In genomic region chr13:98327326-98328314, GRCh38 we compare ENCODE assay signal across 13 cellular contexts.
DNase-seq lines count a peak whose midpoint lies in the region; ATAC-seq and TF ChIP-seq lines count a peak whose summit lies in the region.
"Had no signal": no experiment of that assay in that cellular context is flagged by ENCODE, and none has a peak within 500 bp of the region (broad histone marks: within the 10 kb centered on the region; RNA-seq: fewer than 3 reads in every experiment).

No MANE protein-coding gene starts in this region.

- no peaks in the 10 kb centered on the region for H3K36me3 Mint-ChIP-seq in mesothelial cell of epicardium

- no peak overlapping the region for H3K4me3 ChIP-seq in A673 (ENCODE audit: low read depth, low read length, poor library complexity, severe bottlenecking)
- H3K4me3 ChIP-seq in HUES64 (ENCODE audit: low read length), result peak overlapping the region; percentile 40
- no peak overlapping the region for H3K4me3 ChIP-seq in fibroblast of lung (replicated peaks in 1 of 4; ENCODE audit: control extremely low read depth in 1 of 4, insufficient read depth in 1 of 4, low read depth in 3 of 4, low read length in 4 of 4)
- H3K4me3 ChIP-seq: adrenal gland had no signal

- no peaks in the 10 kb centered on the region for H3K9me3 ChIP-seq in A673 (ENCODE audit: low read depth, low read length, poor library complexity, severe bottlenecking)
- no peaks in the 10 kb centered on the region for H3K9me3 ChIP-seq in HUES64 (ENCODE audit: insufficient read depth, low read depth, low read length)
- no peaks in the 10 kb centered on the region for H3K9me3 ChIP-seq in fibroblast of lung (ENCODE audit: control insufficient read depth, insufficient read depth, low read depth, low read length)
- H3K9me3 ChIP-seq: adrenal gland had no signal

- peak overlapping the region; percentile 94 for H3K27ac Mint-ChIP-seq in mesothelial cell of epicardium
- H3K27ac Mint-ChIP-seq: T-helper 2 cell treated with Interferon-gamma antibody and Interleukin-4, amounts not matched to agents 5 μg/mL and 100 μg/mL, for 36 hours had no signal

- H3K27ac ChIP-seq in A673 (ENCODE audit: low read depth, low read length, poor library complexity, severe bottlenecking) (no peak overlapping the region), HUES64 (ENCODE audit: low read depth, low read length) (peak overlapping the region; percentile 86), fibroblast of lung (ENCODE audit: insufficient read depth, low read length) (no peak overlapping the region)
- H3K27ac ChIP-seq: adrenal gland, epithelial cell of prostate had no signal

- POLR2A ChIA-PET in A673 (lab: Charles Lee; ENCODE audit: low non-redundant PET), result interaction anchor here (0.5 to 0.7 kb wide), 2 partner anchors 46 to 58 kb away, joined by 3 read pairs; no protein-coding TSS in a partner anchor

- no peaks in the 10 kb centered on the region for H3K36me3 ChIP-seq in A673 (ENCODE audit: insufficient read depth, low read length, poor library complexity, severe bottlenecking)
- H3K36me3 ChIP-seq in HUES64 (ENCODE audit: insufficient read depth, low read length), result no peaks in the 10 kb centered on the region
- no peaks in the 10 kb centered on the region for H3K36me3 ChIP-seq in fibroblast of lung (ENCODE audit: control insufficient read depth, insufficient read depth, low read length)
- H3K36me3 ChIP-seq: adrenal gland had no signal

- no peaks in the 10 kb centered on the region for H3K9me3 Mint-ChIP-seq in mesothelial cell of epicardium
- H3K9me3 Mint-ChIP-seq: T-helper 2 cell treated with Interferon-gamma antibody and Interleukin-4, amounts not matched to agents 5 μg/mL and 100 μg/mL, for 36 hours had no signal

- no peaks in the 10 kb centered on the region for H4K20me1 ChIP-seq in fibroblast of lung (ENCODE audit: control insufficient read depth, extremely low read depth, insufficient read depth, low read length)

- H2AFZ ChIP-seq in fibroblast of lung (ENCODE audit: low read length), result no peak overlapping the region

- BruUV-seq in A673 (replicated peaks; lab: Mats Ljungman, UMichigan), result no TSS peak

- H3K27me3 ChIP-seq in A673 (replicated peaks; ENCODE audit: insufficient read depth, low read depth, low read length, poor library complexity) (no peaks in the 10 kb centered on the region), HUES64 (ENCODE audit: insufficient read depth, low read length) (no peaks in the 10 kb centered on the region), fibroblast of lung (ENCODE audit: control insufficient read depth, insufficient read depth, low read length) (no peaks in the 10 kb centered on the region)
- H3K27me3 ChIP-seq: adrenal gland had no signal

- peaks cover 82% of the 10 kb centered on the region for H3K4me1 Mint-ChIP-seq in mesothelial cell of epicardium

- 19% methylated on average over 10 of the region's 10 CpGs for WGBS in HUES64

- CTCF ChIA-PET in A673 (lab: Charles Lee), result no interaction called here

- H3K9ac ChIP-seq in HUES64 (ENCODE audit: low read depth, low read length), result peak overlapping the region; percentile 33
- H3K9ac ChIP-seq in fibroblast of lung (ENCODE audit: insufficient read depth, low read length), result no peak overlapping the region

- intact Hi-C loops in A673 (cut with micrococcal nuclease; ENCODE audit: unreplicated experiment), result no loop called here

- peaks cover 4% of the 10 kb centered on the region for H3K79me2 ChIP-seq in fibroblast of lung (ENCODE audit: control insufficient read depth, insufficient read depth, low read length)

- H3K4me2 ChIP-seq in fibroblast of lung (ENCODE audit: extremely low read depth, insufficient read depth, low read length), result no peak overlapping the region

- DNase-seq in A673 (ENCODE audit: low spot score) (peak; percentile 31), fibroblast of lung (ENCODE audit: low read depth in 2 of 2) (peak; percentile 55 to 88), mesothelial cell of epicardium (ENCODE audit: low spot score in 2 of 2, unreplicated experiment in 2 of 2) (no peak)
- DNase-seq in activated CD4-positive, alpha-beta T cell treated with anti-CD3 and anti-CD28 coated beads, Interleukin-2, amount 50 U/mL, for 48 hours, result no peak
- DNase-seq in activated CD4-positive, alpha-beta T cell treated with anti-CD3 and anti-CD28 coated beads, Interleukin-2, amount 50 U/mL, for 1 hour, result no peak
- DNase-seq: adrenal gland, NCI-H1930, right cardiac atrium had no signal

- peak overlapping the region; percentile 5 for H3K4me3 Mint-ChIP-seq in mesothelial cell of epicardium
- H3K4me3 Mint-ChIP-seq: T-helper 2 cell treated with Interferon-gamma antibody and Interleukin-4, amounts not matched to agents 5 μg/mL and 100 μg/mL, for 36 hours had no signal

- H3K4me1 ChIP-seq in A673 (ENCODE audit: insufficient read depth, low read length, poor library complexity, severe bottlenecking) (peaks cover 29% of the 10 kb centered on the region), HUES64 (ENCODE audit: insufficient read depth, low read length) (peaks cover 79% of the 10 kb centered on the region), fibroblast of lung (ENCODE audit: control insufficient read depth, extremely low read depth, insufficient read depth, low read length) (peaks cover 9% of the 10 kb centered on the region)

- ATAC-seq in HG02610 (IDR thresholded peaks at IDR 0.05; ENCODE audit: unreplicated experiment) (no peak), GM18502 (IDR thresholded peaks at IDR 0.05; ENCODE audit: poor library complexity, unreplicated experiment) (no peak)

- no peaks in the 10 kb centered on the region for H3K27me3 Mint-ChIP-seq in mesothelial cell of epicardium (ENCODE audit: low read depth)

- TF ChIP-seq CTCF in A673 (conservative IDR thresholded peaks at IDR 0.05; ENCODE audit: low read depth, low read length) (no peak), fibroblast of lung (conservative IDR thresholded peaks at IDR 0.05 in 1 of 2, IDR thresholded peaks at IDR 0.05 in 1 of 2; ENCODE audit: low read depth in 1 of 2, low read length in 2 of 2) (no peak), mesothelial cell of epicardium (IDR thresholded peaks at IDR 0.05; ENCODE audit: unreplicated experiment) (no peak)

Comparison
In these comparisons a context has a peak if more than half of its experiments do, and no peak if none do; other contexts are left out.
1. DNase-seq: peak in A673 (single experiment) and fibroblast of lung (2 of 2); none in mesothelial cell of epicardium (0 of 2), activated CD4-positive, alpha-beta T cell treated with anti-CD3 and anti-CD28 coated beads, Interleukin-2, amount 50 U/mL, for 48 hours (0 of 2) and activated CD4-positive, alpha-beta T cell treated with anti-CD3 and anti-CD28 coated beads, Interleukin-2, amount 50 U/mL, for 1 hour (single experiment).